13 cellular contexts compared by ENCODE assay signal in genomic region chr21:42411197-42411869, GRCh38. TPM values are rescaled to one million over a fixed set of nuclear protein-coding genes. Genes with fewer than 3 reads are reported as not detected.
DNase-seq lines count a peak whose midpoint lies in the region; ATAC-seq and TF ChIP-seq lines count a peak whose summit lies in the region.
"Had no signal": no experiment of that assay in that cellular context is flagged by ENCODE, and none has a peak within 500 bp of the region (broad histone marks: within the 10 kb centered on the region; RNA-seq: fewer than 3 reads in every experiment).

No MANE protein-coding gene starts in this region.

- H3K27me3 Mint-ChIP-seq in glutamatergic neuron (ENCODE audit: unreplicated experiment), result peaks cover 9% of the 10 kb centered on the region

- H4K20me1 ChIP-seq in DOHH2 (ENCODE audit: control insufficient read depth, insufficient read depth, low read depth, low read length), result no peaks in the 10 kb centered on the region
- H4K20me1 ChIP-seq in OCI-LY7 (ENCODE audit: insufficient read depth, low read length), result no peaks in the 10 kb centered on the region

- H3K36me3 ChIP-seq in DOHH2 (ENCODE audit: control insufficient read depth, low read length) (no peaks in the 10 kb centered on the region), OCI-LY7 (ENCODE audit: insufficient read depth, low read length) (no peaks in the 10 kb centered on the region)
- H3K36me3 ChIP-seq: sigmoid colon, uterus had no signal

- H3K9me3 Mint-ChIP-seq in glutamatergic neuron (ENCODE audit: unreplicated experiment), result no peaks in the 10 kb centered on the region

- peak; percentile 52 for TF ChIP-seq CTCF in DOHH2 (IDR thresholded peaks at IDR 0.05; ENCODE audit: low read depth, low read length, poor library complexity, severe bottlenecking)
- TF ChIP-seq CTCF in OCI-LY7 (conservative IDR thresholded peaks at IDR 0.05; ENCODE audit: low read length), result peak; percentile 62
- no peak for TF ChIP-seq CTCF in glutamatergic neuron (IDR thresholded peaks at IDR 0.05; ENCODE audit: partially characterized antibody, unreplicated experiment)

- no peaks in the 10 kb centered on the region for H3K36me3 Mint-ChIP-seq in glutamatergic neuron (ENCODE audit: unreplicated experiment)

- H3K9me3 ChIP-seq in DOHH2 (ENCODE audit: control insufficient read depth, insufficient read depth, low read length) (no peaks in the 10 kb centered on the region), OCI-LY7 (ENCODE audit: low read length) (no peaks in the 10 kb centered on the region)
- H3K9me3 ChIP-seq: sigmoid colon, uterus had no signal

- no peak overlapping the region for H3K4me3 Mint-ChIP-seq in glutamatergic neuron (ENCODE audit: unreplicated experiment)

- peak; percentile 64 for DNase-seq in activated CD4-positive, alpha-beta T cell treated with anti-CD3 and anti-CD28 coated beads for 48 hours
- no peak for DNase-seq in activated CD4-positive, alpha-beta T cell treated with anti-CD3 and anti-CD28 coated beads for 4 hours
- DNase-seq in OCI-LY7 (ENCODE audit: low spot score) (peak; percentile 21), glutamatergic neuron (peak; percentile 57), DMS153 (lab: John Stamatoyannopoulos, UW) (no peak)
- DNase-seq: NCI-H1930, uterus had no signal

- no peaks in the 10 kb centered on the region for H3K4me1 ChIP-seq in DOHH2 (ENCODE audit: control insufficient read depth, low read length)
- peaks cover 6% of the 10 kb centered on the region for H3K4me1 ChIP-seq in OCI-LY7 (ENCODE audit: insufficient read depth, low read length, poor library complexity, severe bottlenecking)
- H3K4me1 ChIP-seq: sigmoid colon, uterus had no signal

- no peak for ATAC-seq in GM19395 (IDR thresholded peaks at IDR 0.05; ENCODE audit: unreplicated experiment)
- no peak for ATAC-seq in HG03520 (IDR thresholded peaks at IDR 0.05; ENCODE audit: unreplicated experiment)

- BruUV-seq in OCI-LY7 (replicated peaks; lab: Mats Ljungman, UMichigan), result no TSS peak

- H3K27me3 ChIP-seq in DOHH2 (ENCODE audit: control insufficient read depth, low read length), result peaks cover 49% of the 10 kb centered on the region

- no peak overlapping the region for H3K27ac Mint-ChIP-seq in glutamatergic neuron (ENCODE audit: unreplicated experiment)

- H3K79me2 ChIP-seq in DOHH2 (ENCODE audit: control insufficient read depth, low read length) (no peaks in the 10 kb centered on the region), OCI-LY7 (ENCODE audit: insufficient read depth, low read depth, low read length) (no peaks in the 10 kb centered on the region)

- H3K27ac ChIP-seq in DOHH2 (ENCODE audit: low read depth, low read length) (no peak overlapping the region), OCI-LY7 (ENCODE audit: low read depth, low read length, poor library complexity, severe bottlenecking) (no peak overlapping the region)
- H3K27ac ChIP-seq: coronary artery, sigmoid colon, uterus had no signal

- H3K4me2 ChIP-seq in DOHH2 (ENCODE audit: low read length), result no peak overlapping the region
- no peak overlapping the region for H3K4me2 ChIP-seq in OCI-LY7 (ENCODE audit: low read length)

- H3K4me3 ChIP-seq in DOHH2 (ENCODE audit: low read length), result no peak overlapping the region
- H3K4me3 ChIP-seq in OCI-LY7 (ENCODE audit: low read depth, low read length, poor library complexity, severe bottlenecking), result no peak overlapping the region
- H3K4me3 ChIP-seq: coronary artery, sigmoid colon, uterus had no signal

- no peak overlapping the region for H2AFZ ChIP-seq in OCI-LY7 (ENCODE audit: low read length)

- no peaks in the 10 kb centered on the region for H3F3A ChIP-seq in DOHH2 (ENCODE audit: control insufficient read depth, insufficient read depth)

- peaks cover 9% of the 10 kb centered on the region for H3K4me1 Mint-ChIP-seq in glutamatergic neuron (ENCODE audit: low read depth, unreplicated experiment)

- H3K9me2 ChIP-seq in DOHH2 (replicated peaks; ENCODE audit: control insufficient read depth, low read length) (no peaks in the 10 kb centered on the region), OCI-LY7 (ENCODE audit: insufficient read depth, low read length) (no peaks in the 10 kb centered on the region)

- POLR2A ChIA-PET in OCI-LY7 (lab: Charles Lee), result no interaction called here

- intact Hi-C loops in OCI-LY7 (cut with micrococcal nuclease; ENCODE audit: unreplicated experiment), result no loop called here

- CTCF ChIA-PET in OCI-LY7 (lab: Charles Lee; ENCODE audit: unreplicated experiment), result interaction anchor here (0.5 kb wide), 1 partner anchor 44 kb away, joined by 3 read pairs; no protein-coding TSS in a partner anchor

RNA-seq across cellular contexts. Expression of gene UBASH3A, which starts 7.6 kb away (rescaled TPM):
- total RNA-seq in OCI-LY7 (2014; rRNA removed; shearing (Covaris generic)), result not detected in 2 replicates
- total RNA-seq in OCI-LY7 (2022), result not detected in 2 replicates
- total RNA-seq in glutamatergic neuron (ENCODE audit: unreplicated experiment), result not detected
- total RNA-seq: HT1080, sigmoid colon had no signal

RNA-seq across cellular contexts. Expression of gene TMPRSS3, which starts 15.5 kb away (rescaled TPM):
- not detected in 2 replicates for total RNA-seq in OCI-LY7 (2014; rRNA removed; shearing (Covaris generic))
- not detected in 2 replicates for total RNA-seq in OCI-LY7 (2022)
- total RNA-seq in glutamatergic neuron (ENCODE audit: unreplicated experiment), result 0.71 TPM
- total RNA-seq: HT1080 had no signal

RNA-seq across cellular contexts. Expression of gene TFF1, which starts 45.0 kb away (rescaled TPM):
- not detected in 2 replicates for total RNA-seq in OCI-LY7 (2014; rRNA removed; shearing (Covaris generic))
- not detected in 2 replicates for total RNA-seq in OCI-LY7 (2022)
- not detected for total RNA-seq in glutamatergic neuron (ENCODE audit: unreplicated experiment)
- total RNA-seq: HT1080, uterus had no signal

Comparison
In these comparisons a context has a peak if more than half of its experiments do, and no peak if none do; other contexts are left out.
1. DNase-seq: peak in activated CD4-positive, alpha-beta T cell treated with anti-CD3 and anti-CD28 coated beads for 48 hours (single experiment), OCI-LY7 (single experiment) and glutamatergic neuron (single experiment); none in activated CD4-positive, alpha-beta T cell treated with anti-CD3 and anti-CD28 coated beads for 4 hours (0 of 2) and DMS153 (single experiment).